In genomic region chr5:90161399-90161798, GRCh38 we compare ENCODE assay signal across 8 cellular contexts.
DNase-seq lines count a peak whose midpoint lies in the region; ATAC-seq and TF ChIP-seq lines count a peak whose summit lies in the region.

No MANE protein-coding gene starts in this region.

- H3K4me1 ChIP-seq in osteoblast (ENCODE audit: insufficient read depth, low read length): peaks cover 3% of the 10 kb centered on the region

- H3K27me3 ChIP-seq in osteoblast (ENCODE audit: insufficient read depth, low read length): no peaks in the 10 kb centered on the region

- no peak overlapping the region for H3K27ac ChIP-seq in osteoblast (ENCODE audit: low read depth, low read length)

- no peaks in the 10 kb centered on the region for H3K9me3 ChIP-seq in osteoblast (ENCODE audit: low read depth, low read length)

- no peaks in the 10 kb centered on the region for H3K79me2 ChIP-seq in osteoblast (ENCODE audit: insufficient read depth, low read length)

- no peak overlapping the region for H3K4me2 ChIP-seq in osteoblast (ENCODE audit: insufficient read depth, low read length)

- DNase-seq in AG08395 (ENCODE audit: low spot score) (peak; percentile 14), NCI-H226 (peak; percentile 40), fibroblast of pulmonary artery (ENCODE audit: low read depth) (peak; percentile 95), osteoblast (ENCODE audit: insufficient read length, low spot score, missing footprints) (no peak), dedifferentiated amniotic fluid mesenchymal stem cell (ENCODE audit: extremely low spot score) (no peak), NCI-H2227 (lab: John Stamatoyannopoulos, UW; ENCODE audit: unreplicated experiment) (no peak), activated T-cell treated with anti-CD3 and anti-CD28 coated beads for 4 hours (no peak)

- H4K20me1 ChIP-seq in osteoblast (ENCODE audit: insufficient read depth, low read length): no peaks in the 10 kb centered on the region

- peak; percentile 60 for ATAC-seq in GM19023 (IDR thresholded peaks at IDR 0.05; ENCODE audit: unreplicated experiment)

- no peaks in the 10 kb centered on the region for H3K36me3 ChIP-seq in osteoblast (ENCODE audit: insufficient read depth, low read length)

- H2AFZ ChIP-seq in osteoblast (ENCODE audit: low read length): no peak overlapping the region

- H3K4me3 ChIP-seq in fibroblast of pulmonary artery (replicated peaks; ENCODE audit: low read depth, low read length): no peak overlapping the region
- no peak overlapping the region for H3K4me3 ChIP-seq in osteoblast (ENCODE audit: insufficient read depth, low read length)

- TF ChIP-seq CTCF in fibroblast of pulmonary artery (IDR thresholded peaks at IDR 0.05; ENCODE audit: low read length, missing control alignments) (peak; percentile 67), osteoblast (IDR thresholded peaks at IDR 0.05; ENCODE audit: extremely low read depth, low read depth, low read length) (peak; percentile 52)

Comparison
In these comparisons a context has a peak if more than half of its experiments do, and no peak if none do; other contexts are left out.
1. DNase-seq: peak in AG08395 (single experiment), NCI-H226 (single experiment) and fibroblast of pulmonary artery (single experiment); none in osteoblast (single experiment), dedifferentiated amniotic fluid mesenchymal stem cell (single experiment), NCI-H2227 (single experiment) and activated T-cell treated with anti-CD3 and anti-CD28 coated beads for 4 hours (single experiment).